ENCODE assay signal across 15 cellular contexts in genomic region chr1:27621067-27621920, GRCh38. TPM values are rescaled to one million over a fixed set of nuclear protein-coding genes. Genes with fewer than 3 reads are reported as not detected.
DNase-seq lines count a peak whose midpoint lies in the region; ATAC-seq and TF ChIP-seq lines count a peak whose summit lies in the region.
"Had no signal": no experiment of that assay in that cellular context is flagged by ENCODE, and none has a peak within 500 bp of the region (broad histone marks: within the 10 kb centered on the region; RNA-seq: fewer than 3 reads in every experiment).

No MANE protein-coding gene starts in this region.

- H3K27me3 ChIP-seq in GM23338 (ENCODE audit: insufficient read depth) (0 out of 2 replicates have a peak, but pooled peaks cover under 1% of the 10 kb centered on the region), mesendoderm (ENCODE audit: insufficient read depth, low read length, poor library complexity) (no peaks in the 10 kb centered on the region), dorsolateral prefrontal cortex (no peaks in the 10 kb centered on the region)

- POLR2A ChIA-PET in activated B cell treated with CpG ODN at 0.5 μM for 24 hours (lab: Charles Lee), result interaction anchor here (0.7 to 15.1 kb wide), 11 partner anchors 9 to 511 kb away, joined by 3 to 271 read pairs (median 6); no protein-coding TSS in a partner anchor
- POLR2A ChIA-PET in activated CD4-positive, alpha-beta memory T cell treated with anti-CD3 and anti-CD28 coated beads, Interleukin-2, amount 10 ng/mL, durations not matched to agents 7 days and 5 days (lab: Charles Lee), result interaction anchor here (3.4 kb wide), 1 partner anchor 9 kb away, joined by 22 read pairs; no protein-coding TSS in a partner anchor

- H3K4me3 ChIP-seq in GM23338, result no peak overlapping the region
- no peak overlapping the region for H3K4me3 ChIP-seq in mesendoderm (ENCODE audit: low read length)
- H3K4me3 ChIP-seq in dorsolateral prefrontal cortex, result no peak overlapping the region

- H4K20me1 ChIP-seq in GM23338 (replicated peaks; ENCODE audit: insufficient read depth), result no peaks in the 10 kb centered on the region

- H3K27ac Mint-ChIP-seq in GM23338 (no peak overlapping the region), activated B cell treated with CpG ODN at 0.5 μM for 24 hours (peak overlapping the region; percentile 62), immature natural killer cell (peak overlapping the region in 5 of 6 donors; percentile 82 to 95 (median 88))
- H3K27ac Mint-ChIP-seq in activated CD4-positive, alpha-beta memory T cell treated with anti-CD3 and anti-CD28 coated beads, Interleukin-2, amount 10 ng/mL, durations not matched to agents 7 days and 5 days, result no peak overlapping the region
- H3K27ac Mint-ChIP-seq: activated naive CD8-positive, alpha-beta T cell; stimulated activated effector memory CD8-positive, alpha-beta T cell treated with anti-CD3 and anti-CD28 coated beads, Interleukin-12 subunit alpha, Interleukin-12 subunit beta, amount 100 ng/mL, for 72 hours had no signal

- no peak overlapping the region for H3K18ac ChIP-seq in mesendoderm (ENCODE audit: low read length)

- DNase-seq in AG08396 (ENCODE audit: low spot score) (peak; percentile 53), GM23338 (ENCODE audit: low spot score) (no peak), activated B cell treated with CpG ODN at 0.5 μM for 24 hours (no peak), immature natural killer cell (no peak), mesendoderm (no peak), dorsolateral prefrontal cortex (no peak)
- DNase-seq in activated CD4-positive, alpha-beta memory T cell treated with anti-CD3 and anti-CD28 coated beads, Interleukin-2, amount 10 ng/mL, durations not matched to agents 7 days and 5 days, result no peak
- DNase-seq in activated CD8-positive, alpha-beta memory T cell treated with anti-CD3 and anti-CD28 coated beads for 24 hours, result no peak
- DNase-seq: DMS79, islet precursor cell, NCI-H1105, RPMI8226 had no signal

- WGBS in mesendoderm (ENCODE audit: extremely low coverage, insufficient coverage, low lambda C conversion rate), result no CpG with 5 or more reads among the region's 7 CpGs

- H3K4me1 Mint-ChIP-seq in GM23338 (peaks cover 22% of the 10 kb centered on the region), activated B cell treated with CpG ODN at 0.5 μM for 24 hours (peaks cover 37% of the 10 kb centered on the region), immature natural killer cell (peaks cover 4 to 60% of the 10 kb centered on the region in 2 donors)
- peaks cover 43% of the 10 kb centered on the region for H3K4me1 Mint-ChIP-seq in activated CD4-positive, alpha-beta memory T cell treated with anti-CD3 and anti-CD28 coated beads, Interleukin-2, amount 10 ng/mL, durations not matched to agents 7 days and 5 days

- no peak for ATAC-seq in GM23338
- no peak for ATAC-seq in activated B cell treated with CpG ODN at 0.5 μM for 24 hours (ENCODE audit: low read depth)
- ATAC-seq: stimulated activated effector memory CD8-positive, alpha-beta T cell treated with anti-CD3 and anti-CD28 coated beads, Interleukin-12 subunit alpha, Interleukin-12 subunit beta, amount 100 ng/mL, for 72 hours had no signal

- no peaks in the 10 kb centered on the region for H3K79me2 ChIP-seq in GM23338 (replicated peaks; ENCODE audit: insufficient read depth)
- no peaks in the 10 kb centered on the region for H3K79me2 ChIP-seq in mesendoderm (ENCODE audit: control insufficient read depth, insufficient read depth, low read length)

- H2AK5ac ChIP-seq in mesendoderm (ENCODE audit: low read length), result no peak overlapping the region

- no peak overlapping the region for H4K5ac ChIP-seq in mesendoderm (ENCODE audit: low read length)

- intact Hi-C loops in activated B cell treated with CpG ODN at 0.5 μM for 24 hours (cut with micrococcal nuclease) (no loop called here), dorsolateral prefrontal cortex (cut with DNase I) (no loop called here)

- H2BK15ac ChIP-seq in mesendoderm (replicated peaks; ENCODE audit: low read depth), result no peak overlapping the region

- H3K9me3 Mint-ChIP-seq in GM23338 (no peaks in the 10 kb centered on the region; the same call in 2 of the 3 replicates), activated B cell treated with CpG ODN at 0.5 μM for 24 hours (no peaks in the 10 kb centered on the region), immature natural killer cell (no peaks in the 10 kb centered on the region)
- no peaks in the 10 kb centered on the region for H3K9me3 Mint-ChIP-seq in activated CD4-positive, alpha-beta memory T cell treated with anti-CD3 and anti-CD28 coated beads, Interleukin-2, amount 10 ng/mL, durations not matched to agents 7 days and 5 days
- H3K9me3 Mint-ChIP-seq: stimulated activated effector memory CD8-positive, alpha-beta T cell treated with anti-CD3 and anti-CD28 coated beads, Interleukin-12 subunit alpha, Interleukin-12 subunit beta, amount 100 ng/mL, for 72 hours had no signal

- no peak overlapping the region for H3K4ac ChIP-seq in mesendoderm (ENCODE audit: low read depth, low read length)

- TF ChIP-seq CTCF in GM23338 (conservative IDR thresholded peaks at IDR 0.05; ENCODE audit: low read depth in 2 of 2), result no peak
- TF ChIP-seq CTCF in activated B cell treated with CpG ODN at 0.5 μM for 24 hours (IDR thresholded peaks at IDR 0.05), result no peak
- no peak for TF ChIP-seq CTCF in dorsolateral prefrontal cortex (IDR thresholded peaks at IDR 0.05 in 54 of 56, conservative IDR thresholded peaks at IDR 0.05 in 2 of 56; ENCODE audit: low read depth in 1 of 56, partially characterized antibody in 56 of 56)

- H3K36me3 Mint-ChIP-seq in GM23338 (ENCODE audit: low read depth) (no peaks in the 10 kb centered on the region; the same call in 2 of the 3 replicates), activated B cell treated with CpG ODN at 0.5 μM for 24 hours (ENCODE audit: low read depth) (peaks cover 50% of the 10 kb centered on the region), immature natural killer cell (peaks cover 19 to 46% (median 35%) of the 10 kb centered on the region in 3 donors)
- no peaks in the 10 kb centered on the region for H3K36me3 Mint-ChIP-seq in activated CD4-positive, alpha-beta memory T cell treated with anti-CD3 and anti-CD28 coated beads, Interleukin-2, amount 10 ng/mL, durations not matched to agents 7 days and 5 days (ENCODE audit: low read depth)
- H3K36me3 Mint-ChIP-seq: activated naive CD8-positive, alpha-beta T cell had no signal

- H3K56ac ChIP-seq in mesendoderm (ENCODE audit: low read length), result no peak overlapping the region

- H3K27me3 Mint-ChIP-seq in GM23338 (ENCODE audit: insufficient read depth, low read depth, poor library complexity), result peaks cover 8% of the 10 kb centered on the region
- H3K27me3 Mint-ChIP-seq in activated B cell treated with CpG ODN at 0.5 μM for 24 hours, result no peaks in the 10 kb centered on the region
- peaks cover 7 to 14% (median 12%) of the 10 kb centered on the region in 3 donors for H3K27me3 Mint-ChIP-seq in immature natural killer cell (ENCODE audit: low read depth in 3 of 3)
- no peaks in the 10 kb centered on the region for H3K27me3 Mint-ChIP-seq in activated CD4-positive, alpha-beta memory T cell treated with anti-CD3 and anti-CD28 coated beads, Interleukin-2, amount 10 ng/mL, durations not matched to agents 7 days and 5 days
- H3K27me3 Mint-ChIP-seq: activated naive CD8-positive, alpha-beta T cell had no signal

- H3K4me1 ChIP-seq in GM23338 (ENCODE audit: insufficient read depth), result peaks cover 27% of the 10 kb centered on the region
- peaks cover 2% of the 10 kb centered on the region for H3K4me1 ChIP-seq in mesendoderm (ENCODE audit: control insufficient read depth, low read depth, low read length)

- H3K27ac ChIP-seq in GM23338 (ENCODE audit: low read depth) (no peak overlapping the region), mesendoderm (ENCODE audit: low read depth, low read length) (no peak overlapping the region), dorsolateral prefrontal cortex (peak overlapping the region in 1 of 59 donors; percentile 3)

- H3K36me3 ChIP-seq in GM23338 (ENCODE audit: insufficient read depth) (no peaks in the 10 kb centered on the region), mesendoderm (ENCODE audit: control insufficient read depth, insufficient read depth, low read length) (no peaks in the 10 kb centered on the region)

- H3K4me2 ChIP-seq in GM23338, result no peak overlapping the region
- H3K4me2 ChIP-seq in mesendoderm (ENCODE audit: low read length), result no peak overlapping the region

- no peak overlapping the region for H3K9ac ChIP-seq in mesendoderm (ENCODE audit: low read length)

- H2BK5ac ChIP-seq in mesendoderm (ENCODE audit: low read length), result no peak overlapping the region

- H3K4me3 Mint-ChIP-seq in GM23338, result no peak overlapping the region
- H3K4me3 Mint-ChIP-seq in activated B cell treated with CpG ODN at 0.5 μM for 24 hours, result no peak overlapping the region
- peak overlapping the region; percentile 55 to 70 (median 66) for H3K4me3 Mint-ChIP-seq in immature natural killer cell
- H3K4me3 Mint-ChIP-seq in activated CD4-positive, alpha-beta memory T cell treated with anti-CD3 and anti-CD28 coated beads, Interleukin-2, amount 10 ng/mL, durations not matched to agents 7 days and 5 days, result no peak overlapping the region
- H3K4me3 Mint-ChIP-seq: activated naive CD8-positive, alpha-beta T cell; stimulated activated effector memory CD8-positive, alpha-beta T cell treated with anti-CD3 and anti-CD28 coated beads, Interleukin-12 subunit alpha, Interleukin-12 subunit beta, amount 100 ng/mL, for 72 hours had no signal

- peak overlapping the region; percentile 56; the same call in 1 of the 2 replicates for H2AFZ ChIP-seq in GM23338

- no peak overlapping the region for H3K23ac ChIP-seq in mesendoderm (ENCODE audit: low read length)

- no peak overlapping the region for H4K8ac ChIP-seq in mesendoderm (ENCODE audit: low read depth, low read length)

- no peaks in the 10 kb centered on the region for H3K9me2 ChIP-seq in GM23338 (ENCODE audit: insufficient read depth)

- no peak overlapping the region for H2BK120ac ChIP-seq in mesendoderm (ENCODE audit: low read depth, low read length)

- no peaks in the 10 kb centered on the region for H3K79me1 ChIP-seq in mesendoderm (ENCODE audit: low read length)

- peaks cover 5% of the 10 kb centered on the region for H3F3A ChIP-seq in GM23338 (replicated peaks; ENCODE audit: low read depth)

- CTCF ChIA-PET in activated B cell treated with CpG ODN at 0.5 μM for 24 hours (lab: Charles Lee), result interaction anchor here (2.0 kb wide), 1 partner anchor 41 kb away, joined by 5 read pairs; no protein-coding TSS in a partner anchor
- CTCF ChIA-PET in activated CD4-positive, alpha-beta memory T cell treated with anti-CD3 and anti-CD28 coated beads, Interleukin-2, amount 10 ng/mL, durations not matched to agents 7 days and 5 days (lab: Charles Lee), result interaction anchor here (0.5 to 18.2 kb wide), 9 partner anchors 13 to 1012 kb away, joined by 3 to 448 read pairs (median 5); partner anchors contain the start of gene IFI6

RNA-seq across cellular contexts. Expression of gene FGR, which starts 13.7 kb away (rescaled TPM):
- 0.16 and 0.56 TPM in 2 replicates for total RNA-seq in GM23338 (2014; rRNA removed; shearing (Covaris generic))
- polyA plus RNA-seq in GM23338 (2016; fragmentation: Nextera tagmentation; extraction: Ambion mirVana) (0.42 and 0.53 TPM in 2 replicates), immature natural killer cell (100 to 1,000 TPM; 350 to 654 (median 572) TPM)
- total RNA-seq in activated B cell treated with CpG ODN at 0.5 μM for 24 hours (28.6 and 28.8 TPM in 2 replicates), dorsolateral prefrontal cortex (10 to 100 TPM in 19 of 120 experiments, 1 to 10 TPM in 101; 2.0 to 24.2 (median 6.8) TPM)
- not detected for total RNA-seq in activated CD4-positive, alpha-beta memory T cell treated with anti-CD3 and anti-CD28 coated beads, Interleukin-2, amount 10 ng/mL, durations not matched to agents 7 days and 5 days
- polyA plus RNA-seq in mesendoderm (2013, experiment 1 of 2), result 0.11 TPM
- 0.08 TPM for polyA plus RNA-seq in mesendoderm (2013, experiment 2 of 2)
- total RNA-seq: NCI-H460 had no signal

RNA-seq across cellular contexts. Expression of gene AHDC1, which starts 17.4 kb away (rescaled TPM):
- 19.1 and 22.2 TPM in 2 replicates for total RNA-seq in GM23338 (2014; rRNA removed; shearing (Covaris generic))
- polyA plus RNA-seq in GM23338 (2016; fragmentation: Nextera tagmentation; extraction: Ambion mirVana) (6.8 and 8.3 TPM in 2 replicates), immature natural killer cell (1 to 10 TPM in 2 of 3 donors, not detected in 1; 1.2 to 6.3 TPM)
- total RNA-seq in activated B cell treated with CpG ODN at 0.5 μM for 24 hours (22.4 and 23.3 TPM in 2 replicates), dorsolateral prefrontal cortex (100 to 1,000 TPM in 21 of 120 experiments, 10 to 100 TPM in 99; 57.6 to 160 (median 87.2) TPM)
- total RNA-seq in activated CD4-positive, alpha-beta memory T cell treated with anti-CD3 and anti-CD28 coated beads, Interleukin-2, amount 10 ng/mL, durations not matched to agents 7 days and 5 days, result 10 to 100 TPM; 16.9 to 18.9 TPM
- polyA plus RNA-seq in mesendoderm (2013, experiment 1 of 2), result 8.1 TPM
- 8.0 TPM for polyA plus RNA-seq in mesendoderm (2013, experiment 2 of 2)

RNA-seq across cellular contexts. Expression of gene IFI6, which starts 50.7 kb away (rescaled TPM):
- 6.3 and 9.4 TPM in 2 replicates for total RNA-seq in GM23338 (2014; rRNA removed; shearing (Covaris generic))
- polyA plus RNA-seq in GM23338 (2016; fragmentation: Nextera tagmentation; extraction: Ambion mirVana) (15.6 and 16.0 TPM in 2 replicates), immature natural killer cell (100 to 1,000 TPM in 2 of 3 donors, 10 to 100 TPM in 1; 41.3 to 186 (median 177) TPM)
- total RNA-seq in activated B cell treated with CpG ODN at 0.5 μM for 24 hours (10.9 and 11.4 TPM in 2 replicates), dorsolateral prefrontal cortex (1,000 to 10,000 TPM in 2 of 120 experiments, 100 to 1,000 TPM in 49, 10 to 100 TPM in 69; 51.8 to 1,534 (median 96.2) TPM)
- total RNA-seq in activated CD4-positive, alpha-beta memory T cell treated with anti-CD3 and anti-CD28 coated beads, Interleukin-2, amount 10 ng/mL, durations not matched to agents 7 days and 5 days, result 100 to 1,000 TPM; 577 to 593 TPM
- 1.1 TPM for polyA plus RNA-seq in mesendoderm (2013, experiment 1 of 2)
- polyA plus RNA-seq in mesendoderm (2013, experiment 2 of 2), result 1.4 TPM

Comparison
In these comparisons a context has a peak if more than half of its experiments do, and no peak if none do; other contexts are left out.
1. H3K27ac Mint-ChIP-seq: peak in activated B cell treated with CpG ODN at 0.5 μM for 24 hours (single experiment) and immature natural killer cell (5 of 6); none in GM23338 (single experiment) and activated CD4-positive, alpha-beta memory T cell treated with anti-CD3 and anti-CD28 coated beads, Interleukin-2, amount 10 ng/mL, durations not matched to agents 7 days and 5 days (single experiment).
2. H3K4me3 Mint-ChIP-seq: peak in immature natural killer cell (5 of 5); none in GM23338 (single experiment), activated B cell treated with CpG ODN at 0.5 μM for 24 hours (single experiment) and activated CD4-positive, alpha-beta memory T cell treated with anti-CD3 and anti-CD28 coated beads, Interleukin-2, amount 10 ng/mL, durations not matched to agents 7 days and 5 days (single experiment).